ENCODE assay signal across 8 cellular contexts in genomic region chr17:60135951-60136666, GRCh38. TPM values are rescaled to one million over a fixed set of nuclear protein-coding genes. Genes with fewer than 3 reads are reported as not detected.
DNase-seq lines count a peak whose midpoint lies in the region; ATAC-seq and TF ChIP-seq lines count a peak whose summit lies in the region.

No MANE protein-coding gene starts in this region.

- peaks cover 30% of the 10 kb centered on the region for H3K4me1 ChIP-seq in lower lobe of right lung
- H3K4me1 ChIP-seq in tibial artery: peaks cover 0 to 30% (median 23%) of the 10 kb centered on the region in 4 donors

- intact Hi-C loops in lower lobe of right lung (cut with DNase I) (no loop called here), tibial artery (cut with DNase I; ENCODE audit: low total_unique reads) (no loop called here)

- no peaks in the 10 kb centered on the region for H3K9me3 ChIP-seq in lower lobe of right lung
- H3K9me3 ChIP-seq in tibial artery: no peaks in the 10 kb centered on the region

- DNase-seq in activated effector memory CD4-positive, alpha-beta T cell treated with anti-CD3 and anti-CD28 coated beads, Interleukin-2, amount 50 U/mL, for 16 hours: peak; percentile 39
- no peak for DNase-seq in activated effector memory CD4-positive, alpha-beta T cell treated with Interleukin-2 at 50 U/mL for 16 hours
- no peak for DNase-seq in astrocyte of the cerebellum (ENCODE audit: low read depth)
- DNase-seq in lower lobe of right lung: peak; percentile 37
- peak in 1 of 2 donors; percentile 12 for DNase-seq in tibial artery
- no peak for DNase-seq in 8988T
- no peak for DNase-seq in AG20443 (ENCODE audit: low spot score)

- H3K36me3 ChIP-seq in lower lobe of right lung (no peaks in the 10 kb centered on the region), tibial artery (no peaks in the 10 kb centered on the region)

- TF ChIP-seq CTCF in astrocyte of the cerebellum (IDR thresholded peaks at IDR 0.05; ENCODE audit: low read depth, low read length, missing control alignments) (no peak), lower lobe of right lung (IDR thresholded peaks at IDR 0.05) (no peak), tibial artery (IDR thresholded peaks at IDR 0.05) (no peak)

- H3K27ac ChIP-seq in lower lobe of right lung (no peak overlapping the region), tibial artery (peak overlapping the region in 1 of 2 donors; percentile 59)

- H3K4me3 ChIP-seq in astrocyte of the cerebellum (ENCODE audit: low read depth, low read length): peak overlapping the region; percentile 73
- peak overlapping the region; percentile 89 for H3K4me3 ChIP-seq in lower lobe of right lung
- peak overlapping the region; percentile 59 to 76 for H3K4me3 ChIP-seq in tibial artery

- in situ Hi-C loops in astrocyte of the cerebellum (cut with HindIII; ENCODE audit: low sequenced_read_pairs): no loop called here

- ATAC-seq in lower lobe of right lung (no peak), GM19395 (IDR thresholded peaks at IDR 0.05; ENCODE audit: unreplicated experiment) (no peak)

- H3K27me3 ChIP-seq in lower lobe of right lung (ENCODE audit: low read depth) (peaks cover 37% of the 10 kb centered on the region), tibial artery (peaks cover 0 to 35% of the 10 kb centered on the region in 2 donors)

RNA-seq across cellular contexts. Expression of gene CA4, which starts 13.7 kb away (rescaled TPM):
- total RNA-seq in lower lobe of right lung: 72.8 TPM

RNA-seq across cellular contexts. Expression of gene HEATR6, which starts 57.4 kb away (rescaled TPM):
- 28.2 TPM for total RNA-seq in lower lobe of right lung

Comparison
In these comparisons a context has a peak if more than half of its experiments do, and no peak if none do; other contexts are left out.
1. DNase-seq: peak in activated effector memory CD4-positive, alpha-beta T cell treated with anti-CD3 and anti-CD28 coated beads, Interleukin-2, amount 50 U/mL, for 16 hours (single experiment) and lower lobe of right lung (single experiment); none in activated effector memory CD4-positive, alpha-beta T cell treated with Interleukin-2 at 50 U/mL for 16 hours (single experiment), astrocyte of the cerebellum (single experiment), 8988T (single experiment) and AG20443 (single experiment).
2. Peak in every context shown above with its lines, with median percentiles within 50 percentile points of each other: H3K4me3 ChIP-seq.